18 cellular contexts compared by ENCODE assay signal in genomic region chr18:61841709-61842108, GRCh38. TPM values are rescaled to one million over a fixed set of nuclear protein-coding genes. Genes with fewer than 3 reads are reported as not detected.
A peak's percentile ranks its signal among the peaks of the same experiment; 100 is the strongest.
DNase-seq lines count a peak whose midpoint lies in the region; ATAC-seq lines count a peak whose summit lies in the region.
"Had no signal": no experiment of that assay in that cellular context is flagged by ENCODE, and none has a peak within 500 bp of the region (broad histone marks: within the 10 kb centered on the region; RNA-seq: fewer than 3 reads in every experiment).

No MANE protein-coding gene starts in this region.

- peak overlapping the region; percentile 66 for H3K27ac ChIP-seq in cingulate gyrus (ENCODE audit: low read depth, low read length)
- H3K27ac ChIP-seq in substantia nigra (ENCODE audit: low read depth, low read length, poor library complexity, severe bottlenecking): peak overlapping the region; percentile 24
- H3K27ac ChIP-seq in GM23248: no peak overlapping the region
- H3K27ac ChIP-seq: Peyer's patch, SK-N-MC had no signal

- H3K9ac ChIP-seq in GM23248: no peak overlapping the region

- H3K36me3 ChIP-seq in GM23248 (ENCODE audit: low read depth): no peaks in the 10 kb centered on the region
- H3K36me3 ChIP-seq: HAP-1, Peyer's patch had no signal

- H3K4me1 ChIP-seq in GM23248 (ENCODE audit: insufficient read depth): no peaks in the 10 kb centered on the region
- H3K4me1 ChIP-seq: Caco-2, Peyer's patch had no signal

- ATAC-seq in GM21390 (IDR thresholded peaks at IDR 0.05; ENCODE audit: unreplicated experiment): no peak
- no peak for ATAC-seq in HG02678 (IDR thresholded peaks at IDR 0.05; ENCODE audit: unreplicated experiment)
- ATAC-seq: Right ventricle myocardium inferior had no signal

- H2AFZ ChIP-seq in GM23248: no peak overlapping the region

- in situ Hi-C loops in GM23248 (cut with MboI): no loop called here

- H3K79me2 ChIP-seq in GM23248 (ENCODE audit: insufficient read depth): peaks cover 76% of the 10 kb centered on the region

- no peaks in the 10 kb centered on the region for H3F3A ChIP-seq in GM23248 (ENCODE audit: insufficient read depth)

- no peak overlapping the region for H3K4me3 ChIP-seq in GM23248
- H3K4me3 ChIP-seq: HAP-1, Peyer's patch, SK-N-MC had no signal

- DNase-seq in LHCN-M2 (ENCODE audit: low read depth): peak; percentile 3
- peak; percentile 92 for DNase-seq in NCI-H82 (lab: John Stamatoyannopoulos, UW)
- DNase-seq in substantia nigra (lab: John Stamatoyannopoulos, UW): no peak
- no peak for DNase-seq in GM23248
- DNase-seq: Caco-2, DMS53, IMR-90, Kasumi-1, NCI-H1105 treated with DMSO at 0.1 percent for 48 hours, NCI-H2171 treated with DMSO at 0.1 percent for 48 hours, NCI-H446 treated with DMSO at 0.1 percent for 48 hours, Peyer's patch had no signal

- no peak overlapping the region for H3K4me2 ChIP-seq in GM23248 (ENCODE audit: unreplicated experiment)

- no peaks in the 10 kb centered on the region for H3K9me2 ChIP-seq in GM23248 (ENCODE audit: insufficient read depth)

- H3K27me3 ChIP-seq in GM23248 (replicated peaks; ENCODE audit: insufficient read depth): no peaks in the 10 kb centered on the region
- H3K27me3 ChIP-seq: Peyer's patch had no signal

- no peaks in the 10 kb centered on the region for H3K9me3 ChIP-seq in GM23248 (ENCODE audit: low read depth)
- H3K9me3 ChIP-seq: Caco-2, HAP-1, Peyer's patch had no signal

- no peaks in the 10 kb centered on the region for H4K20me1 ChIP-seq in GM23248 (ENCODE audit: insufficient read depth)

- WGBS in GM23248 (ENCODE audit: low coverage in 1 of 2, low lambda C conversion rate in 2 of 2, missing lambda C conversion rate in 2 of 2), 2 experiments: 80 to 83% methylated on average over 3 of the region's 3 CpGs

RNA-seq across cellular contexts. Expression of gene RNF152, which starts 51.1 kb away (rescaled TPM):
- 0.51 and 0.63 TPM in 2 replicates for total RNA-seq in LHCN-M2 (2014; rRNA removed)
- 0.34 TPM for polyA plus RNA-seq in LHCN-M2 (2012)
- 5.4 and 11.3 TPM in 2 replicates for total RNA-seq in GM23248 (2014; rRNA removed; shearing (Covaris generic))
- 1.9 and 2.3 TPM in 2 replicates for polyA plus RNA-seq in GM23248 (2016; fragmentation: Nextera tagmentation; extraction: Ambion mirVana)

Comparison
In these comparisons a context has a peak if more than half of its experiments do, and no peak if none do; other contexts are left out.
1. DNase-seq: peak in LHCN-M2 (single experiment) and NCI-H82 (single experiment); none in substantia nigra (0 of 49) and GM23248 (single experiment).